Comparison of ENCODE assay signal across 22 cellular contexts in the genomic region with DNA sequence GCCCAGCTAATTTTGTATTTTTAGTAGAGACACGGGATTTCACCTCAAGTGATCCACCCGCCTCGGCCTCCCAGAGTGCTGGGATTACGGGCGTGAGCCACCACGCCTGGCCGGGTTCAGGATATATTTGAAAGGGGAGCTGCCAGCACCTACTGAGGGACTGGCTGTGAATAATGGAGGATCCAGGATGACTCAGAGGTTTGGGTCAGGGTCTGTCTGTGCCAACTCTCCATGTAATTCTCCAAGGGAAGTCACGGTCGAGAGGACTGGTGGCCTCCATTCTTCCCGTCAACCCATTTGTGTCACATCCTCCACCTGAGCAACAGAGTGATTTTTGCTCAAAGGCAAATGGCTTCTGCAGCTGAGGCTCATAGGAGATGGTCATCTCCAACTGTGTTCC. TPM values are rescaled to one million over a fixed set of nuclear protein-coding genes. Genes with fewer than 3 reads are reported as not detected.
A peak's percentile ranks its signal among the peaks of the same experiment; 100 is the strongest.
DNase-seq lines count a peak whose midpoint lies in the region; ATAC-seq, FAIRE-seq and TF ChIP-seq lines count a peak whose summit lies in the region.
"Had no signal": no experiment of that assay in that cellular context is flagged by ENCODE, and none has a peak within 500 bp of the region (broad histone marks: within the 10 kb centered on the region; RNA-seq: fewer than 3 reads in every experiment).

No MANE protein-coding gene starts in this region.

- H2BK12ac ChIP-seq in mesenchymal stem cell (ENCODE audit: low read length in 2 of 2) = no peak overlapping the region

- BruUV-seq in K562 (replicated peaks; lab: Mats Ljungman, UMichigan) = no TSS peak

- no peak overlapping the region for H4K8ac ChIP-seq in mesenchymal stem cell (ENCODE audit: low read length)

- H3K4me1 ChIP-seq in K562 (replicated peaks in 1 of 2; ENCODE audit: control insufficient read depth in 2 of 2, insufficient read depth in 2 of 2, low read length in 2 of 2) = peaks cover 15 to 28% of the 10 kb centered on the region in 2 experiments; a peak in 4 of 5 replicates
- H3K4me1 ChIP-seq in mesenchymal stem cell (ENCODE audit: control insufficient read depth, insufficient read depth, low read depth, low read length) = peaks cover 21% of the 10 kb centered on the region
- H3K4me1 ChIP-seq in uterus = peaks cover 6% of the 10 kb centered on the region in 2 donors

- no peaks in the 10 kb centered on the region for H3K27me3 ChIP-seq in CD4-positive, alpha-beta T cell (ENCODE audit: control insufficient read depth, insufficient read depth, low read length)
- H3K27me3 ChIP-seq in MG63 (no peaks in the 10 kb centered on the region), K562 (ENCODE audit: control insufficient read depth in 2 of 2, insufficient read depth in 2 of 2, low read length in 2 of 2) (no peaks in the 10 kb centered on the region), mesenchymal stem cell (ENCODE audit: control insufficient read depth in 1 of 2, insufficient read depth in 1 of 2, low read length in 2 of 2) (no peaks in the 10 kb centered on the region), uterus (no peaks in the 10 kb centered on the region)

- H3K36me3 ChIP-seq in MG63 (no peaks in the 10 kb centered on the region), K562 (ENCODE audit: control insufficient read depth, insufficient read depth, low read length) (no peaks in the 10 kb centered on the region), mesenchymal stem cell (ENCODE audit: control insufficient read depth in 1 of 2, insufficient read depth in 2 of 2, low read depth in 1 of 2, low read length in 2 of 2) (no peaks in the 10 kb centered on the region), uterus (no peaks in the 10 kb centered on the region)

- no peak for TF ChIP-seq CTCF in CD4-positive, alpha-beta T cell (IDR thresholded peaks at IDR 0.05)
- no peak for TF ChIP-seq CTCF in K562 (IDR thresholded peaks at IDR 0.05 in 2 of 3, conservative IDR thresholded peaks at IDR 0.05 in 1 of 3; ENCODE audit: insufficient read depth in 2 of 3, low read depth in 1 of 3, low read length in 3 of 3)
- TF ChIP-seq CTCF in uterus (IDR thresholded peaks at IDR 0.05) = no peak

- intact Hi-C loops in CD4-positive, alpha-beta T cell (cut with DNase I, micrococcal nuclease) = no loop called here
- intact Hi-C loops in K562 (cut with micrococcal nuclease) = no loop called here
- intact Hi-C loops in uterus (cut with DNase I; ENCODE audit: low total_unique reads) = no loop called here

- no peak for ATAC-seq in CD4-positive, alpha-beta T cell (ENCODE audit: poor library complexity)
- no peak for ATAC-seq in K562
- ATAC-seq: CD8-positive, alpha-beta T cell had no signal

- CTCF ChIA-PET in CD4-positive, alpha-beta T cell (lab: Charles Lee) = interaction anchor here (0.7 kb wide), 2 partner anchors 11 to 906 kb away, joined by 3 read pairs; no protein-coding TSS in a partner anchor
- CTCF ChIA-PET in K562 (lab: Yijun Ruan, JAX; ENCODE audit: low intra/inter-chr PET ratio) = no interaction called here

- peak overlapping the region; percentile 11 for H3K4me3 Mint-ChIP-seq in CD4-positive, alpha-beta T cell
- H3K4me3 Mint-ChIP-seq: CD8-positive, alpha-beta T cell had no signal

- no peak overlapping the region for H3K27ac Mint-ChIP-seq in CD4-positive, alpha-beta T cell
- H3K27ac Mint-ChIP-seq: CD8-positive, alpha-beta T cell had no signal

- peaks cover 40% of the 10 kb centered on the region for H3K4me1 Mint-ChIP-seq in CD4-positive, alpha-beta T cell (ENCODE audit: low read depth)

- DNase-seq in CD4-positive, alpha-beta T cell = no peak
- DNase-seq in MG63 (peak; percentile 43), K562 (ENCODE audit: extremely low read depth in 1 of 4, low spot score in 3 of 4) (peak in 1 of 4 experiments; percentile 5), mesenchymal stem cell (no peak), uterus (no peak), GM12891 (ENCODE audit: insufficient read length, low spot score) (no peak), cerebellar nuclear complex (lab: John Stamatoyannopoulos, UW) (no peak)
- DNase-seq in stimulated activated CD4-positive, alpha-beta T cell treated with anti-CD3 and anti-CD28 coated beads, Interleukin-1b, Interleukin-23, amount 100 ng/mL, for 48 hours = no peak
- DNase-seq: CD8-positive, alpha-beta T cell; Karpas-422; NCI-H1092; NCI-H146; NCI-H2029 treated with DMSO at 0.1 percent for 48 hours; NCI-H2171 treated with DMSO at 0.1 percent for 48 hours; NCI-H748 treated with DMSO at 0.1 percent for 48 hours; SIG-M5 had no signal

- H3K23ac ChIP-seq in mesenchymal stem cell (ENCODE audit: low read length in 2 of 2) = no peak overlapping the region

- H3K18ac ChIP-seq in mesenchymal stem cell (ENCODE audit: low read depth in 1 of 2, low read length in 2 of 2) = no peak overlapping the region

- H3K79me2 ChIP-seq in K562 (ENCODE audit: control insufficient read depth, insufficient read depth, low read length) = peaks cover 14% of the 10 kb centered on the region

- peaks cover 14% of the 10 kb centered on the region for H3K36me3 Mint-ChIP-seq in CD4-positive, alpha-beta T cell (ENCODE audit: low read depth)

- no peak overlapping the region for H3K27ac ChIP-seq in CD4-positive, alpha-beta T cell (ENCODE audit: low read depth, low read length)
- H3K27ac ChIP-seq in K562 (ENCODE audit: extremely low read depth, low read depth, low read length) = no peak overlapping the region
- H3K27ac ChIP-seq in mesenchymal stem cell (ENCODE audit: low read length, poor library complexity, severe bottlenecking) = no peak overlapping the region
- H3K27ac ChIP-seq in uterus = no peak overlapping the region
- H3K27ac ChIP-seq: HL-60, RWPE1 had no signal

- no peaks in the 10 kb centered on the region for H3K9me1 ChIP-seq in K562 (ENCODE audit: control insufficient read depth, insufficient read depth, low read length)

- 63% methylated on average over 10 of the region's 10 CpGs for WGBS in K562 (ENCODE audit: insufficient coverage, low coverage, missing lambda C conversion rate)
- WGBS in mesenchymal stem cell = 90% methylated on average over 10 of the region's 10 CpGs

- in situ Hi-C loops in K562 (cut with MboI) = no loop called here

- no peaks in the 10 kb centered on the region for H3K9me3 Mint-ChIP-seq in CD4-positive, alpha-beta T cell
- H3K9me3 Mint-ChIP-seq: CD8-positive, alpha-beta T cell had no signal

- H2BK120ac ChIP-seq in mesenchymal stem cell (ENCODE audit: low read depth, low read length) = no peak overlapping the region

- H2BK5ac ChIP-seq in mesenchymal stem cell (ENCODE audit: low read depth, low read length, poor library complexity, severe bottlenecking) = no peak overlapping the region

- H3K4me3 ChIP-seq in MG63 = no peak overlapping the region
- no peak overlapping the region for H3K4me3 ChIP-seq in K562
- H3K4me3 ChIP-seq in mesenchymal stem cell (ENCODE audit: insufficient read depth in 1 of 2, low read depth in 1 of 2, low read length in 2 of 2) = no peak overlapping the region
- H3K4me3 ChIP-seq in uterus = no peak overlapping the region

- H3K4ac ChIP-seq in mesenchymal stem cell (ENCODE audit: low read depth in 1 of 2, low read length in 2 of 2) = no peak overlapping the region

- FAIRE-seq in K562 (lab: Jason Lieb, UNC) (no peak), GM12891 (lab: Jason Lieb, UNC) (no peak)
- FAIRE-seq: A204.1, D721Med, H54 had no signal

- POLR2A ChIA-PET in CD4-positive, alpha-beta T cell (lab: Charles Lee) = interaction anchor here (1.0 kb wide), 1 partner anchor 15 kb away, joined by 3 read pairs; no protein-coding TSS in a partner anchor
- POLR2A ChIA-PET in K562 (lab: Yijun Ruan, JAX) = no interaction called here

- H4K91ac ChIP-seq in mesenchymal stem cell (ENCODE audit: low read length) = peak overlapping the region; percentile 20

- peak overlapping the region; percentile 83 for H2BK15ac ChIP-seq in mesenchymal stem cell (ENCODE audit: low read depth, poor library complexity, severe bottlenecking)

- no peak overlapping the region for H3K14ac ChIP-seq in mesenchymal stem cell (ENCODE audit: low read length in 2 of 2)

- H3K27me3 Mint-ChIP-seq in CD4-positive, alpha-beta T cell = no peaks in the 10 kb centered on the region

- H3K79me1 ChIP-seq in mesenchymal stem cell (replicated peaks; ENCODE audit: low read length, poor library complexity, severe bottlenecking) = peaks cover 4% of the 10 kb centered on the region

- H2AK5ac ChIP-seq in mesenchymal stem cell (ENCODE audit: low read length, severe bottlenecking) = no peak overlapping the region

- no peak for TF ChIP-seq POLR2A in K562 (conservative IDR thresholded peaks at IDR 0.05)
- TF ChIP-seq POLR2A in uterus (IDR thresholded peaks at IDR 0.05) = no peak
- TF ChIP-seq POLR2A in GM12891 (IDR thresholded peaks at IDR 0.05; ENCODE audit: low read depth, low read length) = no peak

- no peak overlapping the region for H3K9ac ChIP-seq in K562 (ENCODE audit: insufficient read depth in 1 of 2, low read depth in 2 of 2, low read length in 2 of 2)
- H3K9ac ChIP-seq in mesenchymal stem cell (ENCODE audit: low read length) = no peak overlapping the region

- TF ChIP-seq RAD21 in K562 (CRISPR knock-in tag; conservative IDR thresholded peaks at IDR 0.05 in 1 of 2, IDR thresholded peaks at IDR 0.05 in 1 of 2) = no peak

- TF ChIP-seq EP300 in K562 (IDR thresholded peaks at IDR 0.05; ENCODE audit: low read length) = no peak

- H3K4me2 ChIP-seq in K562 (ENCODE audit: insufficient read depth, low read length) (no peak overlapping the region), mesenchymal stem cell (ENCODE audit: low read length, poor library complexity, severe bottlenecking) (no peak overlapping the region)

- H2AFZ ChIP-seq in K562 (ENCODE audit: low read depth, low read length) = no peak overlapping the region
- no peak overlapping the region for H2AFZ ChIP-seq in mesenchymal stem cell (ENCODE audit: low read depth, low read length)

- H3K9me3 ChIP-seq in CD4-positive, alpha-beta T cell (ENCODE audit: control insufficient read depth, low read length) = no peaks in the 10 kb centered on the region
- H3K9me3 ChIP-seq in MG63 (no peaks in the 10 kb centered on the region), K562 (replicated peaks; ENCODE audit: control insufficient read depth, insufficient read depth, low read depth, low read length) (no peaks in the 10 kb centered on the region), mesenchymal stem cell (ENCODE audit: control insufficient read depth, low read length) (no peaks in the 10 kb centered on the region), uterus (no peaks in the 10 kb centered on the region)

- H4K20me1 ChIP-seq in K562 (replicated peaks; ENCODE audit: control insufficient read depth, insufficient read depth, low read length) = no peaks in the 10 kb centered on the region; the same call in 1 of the 2 replicates

RNA-seq across cellular contexts. Expression of gene ARRB1, which starts 3.6 kb away (rescaled TPM):
- total RNA-seq in CD4-positive, alpha-beta T cell = 10 to 100 TPM; 26.7 to 27.8 TPM
- total RNA-seq in MG63 (2014; rRNA removed; shearing (Covaris generic); ENCODE audit: low replicate concordance) = 8.0 and 17.2 TPM in 2 replicates
- total RNA-seq in K562 (2011; cell fraction: chromatin; rRNA removed; ENCODE audit: low replicate concordance) = 58.4 and 169 TPM in 2 replicates
- 93.3 and 107 TPM in 2 replicates for total RNA-seq in K562 (2011; cell fraction: nucleolus; rRNA removed)
- total RNA-seq in K562 (2011; cell fraction: nucleoplasm; rRNA removed) = 70.8 and 73.7 TPM in 2 replicates
- 21.8 and 27.6 TPM in 2 replicates for total RNA-seq in K562 (2014; rRNA removed)
- total RNA-seq in K562 (2014; rRNA removed; fragmentation: Illumina TruSeq; extraction: Trizol) = 22.9 and 28.5 TPM in 2 replicates
- total RNA-seq in K562 (2015; rRNA removed; fragmentation: Illumina TruSeq; extraction: Trizol) = 41.7 and 43.5 TPM in 2 replicates
- total RNA-seq in K562 (2021) = 43.6 and 45.4 TPM in 2 replicates
- polyA plus RNA-seq in K562 (2011; rRNA removed) = 26.2 and 30.8 TPM in 2 replicates
- 28.6 and 44.2 TPM in 2 replicates for polyA plus RNA-seq in K562 (2011; cell fraction: cytosol; rRNA removed)
- 30.8 and 44.9 TPM in 2 replicates for polyA plus RNA-seq in K562 (2011; cell fraction: nucleus; rRNA removed)
- polyA plus RNA-seq in K562 (2012) = 33.4 and 35.1 TPM in 2 replicates
- 35.6 and 38.4 TPM in 2 replicates for polyA plus RNA-seq in K562 (2014; fragmentation: Illumina TruSeq; extraction: Trizol)
- 10 to 100 TPM in 1 of 2 experiments, 1 to 10 TPM in 1; 6.6 to 13.1 TPM for polyA plus RNA-seq in K562 (2014; fragmentation: Nextera tagmentation; extraction: Ambion mirVana)
- polyA plus RNA-seq in K562 (2014; rRNA removed) = 24.2 and 30.6 TPM in 2 replicates
- polyA minus RNA-seq in K562 (2011; rRNA and poly(A)+ RNA removed) = 80.3 and 121 TPM in 2 replicates
- 31.7 and 45.7 TPM in 2 replicates for polyA minus RNA-seq in K562 (2011; cell fraction: cytosol; rRNA and poly(A)+ RNA removed)
- polyA minus RNA-seq in K562 (2011; cell fraction: nucleus; rRNA and poly(A)+ RNA removed) = 63.5 and 65.3 TPM in 2 replicates
- polyA plus RNA-seq in mesenchymal stem cell (2013, experiment 1 of 2) = 65.2 TPM
- 64.4 TPM for polyA plus RNA-seq in mesenchymal stem cell (2013, experiment 2 of 2)
- 10 to 100 TPM; 23.1 to 61.8 (median 44.8) TPM for total RNA-seq in uterus
- 1.6 TPM for polyA plus RNA-seq in GM12891 (2012; ENCODE audit: low read depth, missing spikeins)
- total RNA-seq: OCI-LY7 had no signal

RNA-seq across cellular contexts. Expression of gene RPS3, which starts 44.3 kb away (rescaled TPM):
- 1,000 to 10,000 TPM; 4,753 to 4,828 TPM for total RNA-seq in CD4-positive, alpha-beta T cell
- 2,205 and 3,444 TPM in 2 replicates for total RNA-seq in MG63 (2014; rRNA removed; shearing (Covaris generic); ENCODE audit: low replicate concordance)
- total RNA-seq in K562 (2011; cell fraction: chromatin; rRNA removed; ENCODE audit: low replicate concordance) = 368 and 416 TPM in 2 replicates
- total RNA-seq in K562 (2011; cell fraction: nucleolus; rRNA removed) = 577 and 735 TPM in 2 replicates
- 828 and 1,575 TPM in 2 replicates for total RNA-seq in K562 (2011; cell fraction: nucleoplasm; rRNA removed)
- total RNA-seq in K562 (2014; rRNA removed) (2,700 and 3,102 TPM in 2 replicates), K562 (2014; rRNA removed; fragmentation: Illumina TruSeq; extraction: Trizol) (3,530 and 3,738 TPM in 2 replicates), K562 (2015; rRNA removed; fragmentation: Illumina TruSeq; extraction: Trizol) (3,411 and 3,679 TPM in 2 replicates), K562 (2021) (3,592 and 3,622 TPM in 2 replicates), uterus (1,000 to 10,000 TPM; 1,322 to 4,168 (median 2,484) TPM)
- polyA plus RNA-seq in K562 (2011; rRNA removed) (3,472 and 4,261 TPM in 2 replicates), K562 (2014; fragmentation: Illumina TruSeq; extraction: Trizol) (4,042 and 4,231 TPM in 2 replicates), K562 (2014; fragmentation: Nextera tagmentation; extraction: Ambion mirVana) (1,000 to 10,000 TPM; 5,693 to 5,771 TPM), K562 (2014; rRNA removed) (3,097 and 3,731 TPM in 2 replicates)
- polyA plus RNA-seq in K562 (2011; cell fraction: cytosol; rRNA removed) = 3,466 and 4,968 TPM in 2 replicates
- 1,428 and 2,203 TPM in 2 replicates for polyA plus RNA-seq in K562 (2011; cell fraction: nucleus; rRNA removed)
- 4,980 and 5,479 TPM in 2 replicates for polyA plus RNA-seq in K562 (2012)
- polyA minus RNA-seq in K562 (2011; rRNA and poly(A)+ RNA removed) = 1,903 and 2,025 TPM in 2 replicates
- polyA minus RNA-seq in K562 (2011; cell fraction: cytosol; rRNA and poly(A)+ RNA removed) = 774 and 918 TPM in 2 replicates
- 197 and 395 TPM in 2 replicates for polyA minus RNA-seq in K562 (2011; cell fraction: nucleus; rRNA and poly(A)+ RNA removed)
- polyA plus RNA-seq in mesenchymal stem cell (2013, experiment 1 of 2) = 4,029 TPM
- 4,151 TPM for polyA plus RNA-seq in mesenchymal stem cell (2013, experiment 2 of 2)
- 5,804 TPM for polyA plus RNA-seq in GM12891 (2012; ENCODE audit: low read depth, missing spikeins)
